Comparison of ENCODE assay signal across 1 cellular context in the genomic region with DNA sequence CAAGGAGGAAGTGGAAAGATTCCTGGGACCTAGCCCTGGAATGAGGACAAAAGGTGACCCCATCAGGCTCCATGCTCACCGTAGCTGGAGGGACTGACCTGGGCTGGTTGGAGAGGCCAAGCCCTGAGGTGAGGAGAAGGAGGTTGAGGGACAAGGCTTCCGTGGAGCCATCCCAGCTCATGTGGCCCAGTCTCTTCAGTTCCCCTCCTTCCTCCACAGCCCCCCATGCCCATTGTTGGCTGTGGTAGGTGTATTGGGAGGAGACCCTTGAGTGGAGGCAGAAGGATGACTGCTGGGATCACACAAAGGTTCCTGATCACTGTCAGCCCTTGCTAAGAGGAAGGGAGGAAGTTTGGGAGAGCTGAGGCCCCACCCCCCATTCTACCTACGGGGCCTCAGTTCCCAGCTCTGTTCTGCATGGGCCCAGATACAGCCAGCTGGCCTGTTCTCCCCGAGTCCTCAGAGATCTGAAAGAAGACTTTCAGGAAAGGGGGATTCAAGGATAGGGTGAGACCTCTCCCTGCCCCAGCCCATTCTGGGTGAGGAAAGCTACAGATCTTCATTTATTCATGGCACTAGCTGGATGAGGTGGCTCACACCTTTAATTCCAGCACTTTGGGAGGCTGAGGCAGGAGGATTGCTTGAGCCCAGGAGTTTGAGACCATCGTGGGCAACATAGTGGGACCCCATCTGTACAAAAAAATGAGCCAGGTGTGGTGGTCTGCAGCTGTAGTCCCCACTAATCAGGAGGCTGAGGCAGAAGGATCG.
TF ChIP-seq lines count a peak whose summit lies in the region.

No MANE protein-coding gene starts in this region.

TF ChIP-seq in HepG2, 621 proteins besides CTCF, POLR2A, EP300 and RAD21 (continued from another document):
- TF ChIP-seq ARNT2 (CRISPR knock-in tag; IDR thresholded peaks at IDR 0.05; ENCODE audit: low read depth), result 0 out of 2 replicates have a peak, but pooled peaks have one; percentile 38
- TF ChIP-seq, protein P1, sequence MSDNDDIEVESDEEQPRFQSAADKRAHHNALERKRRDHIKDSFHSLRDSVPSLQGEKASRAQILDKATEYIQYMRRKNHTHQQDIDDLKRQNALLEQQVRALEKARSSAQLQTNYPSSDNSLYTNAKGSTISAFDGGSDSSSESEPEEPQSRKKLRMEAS (IDR thresholded peaks at IDR 0.05), result 0 out of 2 replicates have a peak, but pooled peaks have one; percentile 9
- peak; percentile 46 for TF ChIP-seq IKZF4 (CRISPR knock-in tag; IDR thresholded peaks at IDR 0.05; ENCODE audit: borderline replicate concordance, low read depth, not compliant biosample characterization)
- TF ChIP-seq RBM22 (optimal IDR thresholded peaks at IDR 0.05; ENCODE audit: low read length), result peak; percentile 51
- no peak for TF ChIP-seq RXRA (CRISPR knock-in tag; IDR thresholded peaks at IDR 0.05)
- TF ChIP-seq NFKBIZ (CRISPR knock-in tag; IDR thresholded peaks at IDR 0.05), result no peak
- no peak for TF ChIP-seq CBX2 (IDR thresholded peaks at IDR 0.05; ENCODE audit: low read depth, low read length)
- TF ChIP-seq CBX2 (CRISPR knock-in tag; IDR thresholded peaks at IDR 0.05; ENCODE audit: low read depth), result no peak
- peak; percentile 56; the same call in 1 of the 2 replicates for TF ChIP-seq NCOA5 (CRISPR knock-in tag; IDR thresholded peaks at IDR 0.05)
- TF ChIP-seq MED8 (CRISPR knock-in tag; IDR thresholded peaks at IDR 0.05; ENCODE audit: insufficient replicate concordance), result peak; percentile 36
- no peak for TF ChIP-seq ZNF781 (CRISPR knock-in tag; IDR thresholded peaks at IDR 0.05; ENCODE audit: borderline replicate concordance, not compliant biosample characterization)
- TF ChIP-seq, protein P2, sequence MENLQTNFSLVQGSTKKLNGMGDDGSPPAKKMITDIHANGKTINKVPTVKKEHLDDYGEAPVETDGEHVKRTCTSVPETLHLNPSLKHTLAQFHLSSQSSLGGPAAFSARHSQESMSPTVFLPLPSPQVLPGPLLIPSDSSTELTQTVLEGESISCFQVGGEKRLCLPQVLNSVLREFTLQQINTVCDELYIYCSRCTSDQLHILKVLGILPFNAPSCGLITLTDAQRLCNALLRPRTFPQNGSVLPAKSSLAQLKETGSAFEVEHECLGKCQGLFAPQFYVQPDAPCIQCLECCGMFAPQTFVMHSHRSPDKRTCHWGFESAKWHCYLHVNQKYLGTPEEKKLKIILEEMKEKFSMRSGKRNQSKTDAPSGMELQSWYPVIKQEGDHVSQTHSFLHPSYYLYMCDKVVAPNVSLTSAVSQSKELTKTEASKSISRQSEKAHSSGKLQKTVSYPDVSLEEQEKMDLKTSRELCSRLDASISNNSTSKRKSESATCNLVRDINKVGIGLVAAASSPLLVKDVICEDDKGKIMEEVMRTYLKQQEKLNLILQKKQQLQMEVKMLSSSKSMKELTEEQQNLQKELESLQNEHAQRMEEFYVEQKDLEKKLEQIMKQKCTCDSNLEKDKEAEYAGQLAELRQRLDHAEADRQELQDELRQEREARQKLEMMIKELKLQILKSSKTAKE (CRISPR knock-in tag; IDR thresholded peaks at IDR 0.05; ENCODE audit: borderline replicate concordance), result no peak
